ENCODE assay signal across 1 cellular context in the genomic region with DNA sequence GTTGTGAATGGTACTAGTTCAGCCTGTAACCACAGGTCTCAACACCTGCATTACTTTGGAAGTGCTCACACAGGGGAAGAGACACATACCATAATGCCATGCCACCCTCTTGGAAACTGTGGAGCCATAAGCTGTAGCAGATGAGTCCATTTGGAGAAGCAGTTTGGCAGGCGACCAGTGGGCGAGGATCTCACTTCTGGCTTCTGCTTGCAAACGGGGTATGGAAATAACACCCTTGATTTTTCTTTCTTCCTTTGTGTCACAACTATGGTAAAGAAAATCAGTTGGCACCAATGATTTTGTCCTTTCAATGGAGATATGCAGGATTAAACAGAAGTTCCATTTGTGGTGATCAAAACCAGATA.
TF ChIP-seq lines count a peak whose summit lies in the region.

No MANE protein-coding gene starts in this region.

TF ChIP-seq in HepG2, 621 proteins besides CTCF, POLR2A, EP300 and RAD21 (continued from another document and continues in another):
- TF ChIP-seq, protein P1, sequence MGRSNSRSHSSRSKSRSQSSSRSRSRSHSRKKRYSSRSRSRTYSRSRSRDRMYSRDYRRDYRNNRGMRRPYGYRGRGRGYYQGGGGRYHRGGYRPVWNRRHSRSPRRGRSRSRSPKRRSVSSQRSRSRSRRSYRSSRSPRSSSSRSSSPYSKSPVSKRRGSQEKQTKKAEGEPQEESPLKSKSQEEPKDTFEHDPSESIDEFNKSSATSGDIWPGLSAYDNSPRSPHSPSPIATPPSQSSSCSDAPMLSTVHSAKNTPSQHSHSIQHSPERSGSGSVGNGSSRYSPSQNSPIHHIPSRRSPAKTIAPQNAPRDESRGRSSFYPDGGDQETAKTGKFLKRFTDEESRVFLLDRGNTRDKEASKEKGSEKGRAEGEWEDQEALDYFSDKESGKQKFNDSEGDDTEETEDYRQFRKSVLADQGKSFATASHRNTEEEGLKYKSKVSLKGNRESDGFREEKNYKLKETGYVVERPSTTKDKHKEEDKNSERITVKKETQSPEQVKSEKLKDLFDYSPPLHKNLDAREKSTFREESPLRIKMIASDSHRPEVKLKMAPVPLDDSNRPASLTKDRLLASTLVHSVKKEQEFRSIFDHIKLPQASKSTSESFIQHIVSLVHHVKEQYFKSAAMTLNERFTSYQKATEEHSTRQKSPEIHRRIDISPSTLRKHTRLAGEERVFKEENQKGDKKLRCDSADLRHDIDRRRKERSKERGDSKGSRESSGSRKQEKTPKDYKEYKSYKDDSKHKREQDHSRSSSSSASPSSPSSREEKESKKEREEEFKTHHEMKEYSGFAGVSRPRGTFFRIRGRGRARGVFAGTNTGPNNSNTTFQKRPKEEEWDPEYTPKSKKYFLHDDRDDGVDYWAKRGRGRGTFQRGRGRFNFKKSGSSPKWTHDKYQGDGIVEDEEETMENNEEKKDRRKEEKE (IDR thresholded peaks at IDR 0.05) = no peak
- peak; percentile 63; the same call in 1 of the 2 replicates for TF ChIP-seq ZC3H13 (CRISPR knock-in tag; IDR thresholded peaks at IDR 0.05)
- TF ChIP-seq, protein P2, sequence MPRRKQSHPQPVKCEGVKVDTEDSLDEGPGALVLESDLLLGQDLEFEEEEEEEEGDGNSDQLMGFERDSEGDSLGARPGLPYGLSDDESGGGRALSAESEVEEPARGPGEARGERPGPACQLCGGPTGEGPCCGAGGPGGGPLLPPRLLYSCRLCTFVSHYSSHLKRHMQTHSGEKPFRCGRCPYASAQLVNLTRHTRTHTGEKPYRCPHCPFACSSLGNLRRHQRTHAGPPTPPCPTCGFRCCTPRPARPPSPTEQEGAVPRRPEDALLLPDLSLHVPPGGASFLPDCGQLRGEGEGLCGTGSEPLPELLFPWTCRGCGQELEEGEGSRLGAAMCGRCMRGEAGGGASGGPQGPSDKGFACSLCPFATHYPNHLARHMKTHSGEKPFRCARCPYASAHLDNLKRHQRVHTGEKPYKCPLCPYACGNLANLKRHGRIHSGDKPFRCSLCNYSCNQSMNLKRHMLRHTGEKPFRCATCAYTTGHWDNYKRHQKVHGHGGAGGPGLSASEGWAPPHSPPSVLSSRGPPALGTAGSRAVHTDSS (CRISPR knock-in tag; conservative IDR thresholded peaks at IDR 0.05) = no peak
- TF ChIP-seq, protein P3, sequence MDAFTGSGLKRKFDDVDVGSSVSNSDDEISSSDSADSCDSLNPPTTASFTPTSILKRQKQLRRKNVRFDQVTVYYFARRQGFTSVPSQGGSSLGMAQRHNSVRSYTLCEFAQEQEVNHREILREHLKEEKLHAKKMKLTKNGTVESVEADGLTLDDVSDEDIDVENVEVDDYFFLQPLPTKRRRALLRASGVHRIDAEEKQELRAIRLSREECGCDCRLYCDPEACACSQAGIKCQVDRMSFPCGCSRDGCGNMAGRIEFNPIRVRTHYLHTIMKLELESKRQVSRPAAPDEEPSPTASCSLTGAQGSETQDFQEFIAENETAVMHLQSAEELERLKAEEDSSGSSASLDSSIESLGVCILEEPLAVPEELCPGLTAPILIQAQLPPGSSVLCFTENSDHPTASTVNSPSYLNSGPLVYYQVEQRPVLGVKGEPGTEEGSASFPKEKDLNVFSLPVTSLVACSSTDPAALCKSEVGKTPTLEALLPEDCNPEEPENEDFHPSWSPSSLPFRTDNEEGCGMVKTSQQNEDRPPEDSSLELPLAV (CRISPR knock-in tag; conservative IDR thresholded peaks at IDR 0.05; ENCODE audit: low read depth) = peak; percentile 79; the same call in 1 of the 2 replicates
- TF ChIP-seq ZZZ3 (CRISPR knock-in tag; IDR thresholded peaks at IDR 0.05; ENCODE audit: borderline replicate concordance) = no peak
- no peak for TF ChIP-seq EED (CRISPR knock-in tag; IDR thresholded peaks at IDR 0.05)
- no peak for TF ChIP-seq ZFP90 (CRISPR knock-in tag; IDR thresholded peaks at IDR 0.05; ENCODE audit: borderline replicate concordance)
- TF ChIP-seq, protein P4, sequence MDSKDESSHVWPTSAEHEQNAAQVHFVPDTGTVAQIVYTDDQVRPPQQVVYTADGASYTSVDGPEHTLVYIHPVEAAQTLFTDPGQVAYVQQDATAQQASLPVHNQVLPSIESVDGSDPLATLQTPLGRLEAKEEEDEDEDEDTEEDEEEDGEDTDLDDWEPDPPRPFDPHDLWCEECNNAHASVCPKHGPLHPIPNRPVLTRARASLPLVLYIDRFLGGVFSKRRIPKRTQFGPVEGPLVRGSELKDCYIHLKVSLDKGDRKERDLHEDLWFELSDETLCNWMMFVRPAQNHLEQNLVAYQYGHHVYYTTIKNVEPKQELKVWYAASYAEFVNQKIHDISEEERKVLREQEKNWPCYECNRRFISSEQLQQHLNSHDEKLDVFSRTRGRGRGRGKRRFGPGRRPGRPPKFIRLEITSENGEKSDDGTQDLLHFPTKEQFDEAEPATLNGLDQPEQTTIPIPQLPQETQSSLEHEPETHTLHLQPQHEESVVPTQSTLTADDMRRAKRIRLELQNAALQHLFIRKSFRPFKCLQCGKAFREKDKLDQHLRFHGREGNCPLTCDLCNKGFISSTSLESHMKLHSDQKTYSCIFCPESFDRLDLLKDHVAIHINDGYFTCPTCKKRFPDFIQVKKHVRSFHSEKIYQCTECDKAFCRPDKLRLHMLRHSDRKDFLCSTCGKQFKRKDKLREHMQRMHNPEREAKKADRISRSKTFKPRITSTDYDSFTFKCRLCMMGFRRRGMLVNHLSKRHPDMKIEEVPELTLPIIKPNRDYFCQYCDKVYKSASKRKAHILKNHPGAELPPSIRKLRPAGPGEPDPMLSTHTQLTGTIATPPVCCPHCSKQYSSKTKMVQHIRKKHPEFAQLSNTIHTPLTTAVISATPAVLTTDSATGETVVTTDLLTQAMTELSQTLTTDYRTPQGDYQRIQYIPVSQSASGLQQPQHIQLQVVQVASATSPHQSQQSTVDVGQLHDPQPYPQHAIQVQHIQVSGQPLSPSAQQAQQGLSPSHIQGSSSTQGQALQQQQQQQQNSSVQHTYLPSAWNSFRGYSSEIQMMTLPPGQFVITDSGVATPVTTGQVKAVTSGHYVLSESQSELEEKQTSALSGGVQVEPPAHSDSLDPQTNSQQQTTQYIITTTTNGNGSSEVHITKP (CRISPR knock-in tag; IDR thresholded peaks at IDR 0.05; ENCODE audit: low read depth) = no peak
- no peak for TF ChIP-seq ESRRA (CRISPR knock-in tag; IDR thresholded peaks at IDR 0.05; ENCODE audit: low read depth)
- no peak for TF ChIP-seq YEATS4 (CRISPR knock-in tag; IDR thresholded peaks at IDR 0.05; ENCODE audit: borderline replicate concordance)
- TF ChIP-seq HNF4G (IDR thresholded peaks at IDR 0.05; ENCODE audit: borderline replicate concordance, low read depth, low read length) = no peak
- no peak for TF ChIP-seq HNF4G (CRISPR knock-in tag; IDR thresholded peaks at IDR 0.05; ENCODE audit: borderline replicate concordance, low read depth)
- no peak for TF ChIP-seq ZNF205 (CRISPR knock-in tag; IDR thresholded peaks at IDR 0.05)
- TF ChIP-seq, protein P5, sequence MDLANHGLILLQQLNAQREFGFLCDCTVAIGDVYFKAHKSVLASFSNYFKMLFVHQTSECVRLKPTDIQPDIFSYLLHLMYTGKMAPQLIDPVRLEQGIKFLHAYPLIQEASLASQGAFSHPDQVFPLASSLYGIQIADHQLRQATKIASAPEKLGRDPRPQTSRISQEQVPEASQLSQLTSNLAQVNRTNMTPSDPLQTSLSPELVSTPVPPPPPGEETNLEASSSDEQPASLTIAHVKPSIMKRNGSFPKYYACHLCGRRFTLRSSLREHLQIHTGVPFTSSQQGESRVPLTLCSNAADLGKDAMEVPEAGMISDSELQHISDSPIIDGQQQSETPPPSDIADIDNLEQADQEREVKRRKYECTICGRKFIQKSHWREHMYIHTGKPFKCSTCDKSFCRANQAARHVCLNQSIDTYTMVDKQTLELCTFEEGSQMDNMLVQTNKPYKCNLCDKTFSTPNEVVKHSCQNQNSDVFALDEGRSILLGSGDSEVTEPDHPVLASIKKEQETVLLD (CRISPR knock-in tag; IDR thresholded peaks at IDR 0.05; ENCODE audit: low read depth) = 0 out of 2 replicates have a peak, but pooled peaks have one; percentile 19
- TF ChIP-seq, protein P6, sequence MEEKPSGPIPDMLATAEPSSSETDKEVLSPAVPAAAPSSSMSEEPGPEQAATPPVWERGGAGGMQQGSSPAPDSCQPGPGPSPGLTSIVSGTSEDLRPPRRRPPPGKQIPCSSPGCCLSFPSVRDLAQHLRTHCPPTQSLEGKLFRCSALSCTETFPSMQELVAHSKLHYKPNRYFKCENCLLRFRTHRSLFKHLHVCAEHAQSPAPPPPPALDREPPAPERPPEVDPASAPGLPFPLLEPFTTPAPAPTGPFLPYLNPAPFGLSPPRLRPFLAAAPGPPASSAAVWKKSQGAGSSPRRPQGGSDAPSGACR (CRISPR knock-in tag; IDR thresholded peaks at IDR 0.05) = no peak
- TF ChIP-seq ZSCAN20 (CRISPR knock-in tag; IDR thresholded peaks at IDR 0.05; ENCODE audit: borderline replicate concordance) = no peak
- TF ChIP-seq ZNF510 (CRISPR knock-in tag; IDR thresholded peaks at IDR 0.05; ENCODE audit: low read depth) = no peak
- no peak for TF ChIP-seq ZNF83 (CRISPR knock-in tag; IDR thresholded peaks at IDR 0.05; ENCODE audit: borderline replicate concordance)
- TF ChIP-seq ZNF720 (CRISPR knock-in tag; IDR thresholded peaks at IDR 0.05) = no peak
- no peak for TF ChIP-seq PHB2 (IDR thresholded peaks at IDR 0.05; ENCODE audit: partially characterized antibody)
- TF ChIP-seq RXRA (CRISPR knock-in tag; IDR thresholded peaks at IDR 0.05) = no peak
- TF ChIP-seq, protein P7, sequence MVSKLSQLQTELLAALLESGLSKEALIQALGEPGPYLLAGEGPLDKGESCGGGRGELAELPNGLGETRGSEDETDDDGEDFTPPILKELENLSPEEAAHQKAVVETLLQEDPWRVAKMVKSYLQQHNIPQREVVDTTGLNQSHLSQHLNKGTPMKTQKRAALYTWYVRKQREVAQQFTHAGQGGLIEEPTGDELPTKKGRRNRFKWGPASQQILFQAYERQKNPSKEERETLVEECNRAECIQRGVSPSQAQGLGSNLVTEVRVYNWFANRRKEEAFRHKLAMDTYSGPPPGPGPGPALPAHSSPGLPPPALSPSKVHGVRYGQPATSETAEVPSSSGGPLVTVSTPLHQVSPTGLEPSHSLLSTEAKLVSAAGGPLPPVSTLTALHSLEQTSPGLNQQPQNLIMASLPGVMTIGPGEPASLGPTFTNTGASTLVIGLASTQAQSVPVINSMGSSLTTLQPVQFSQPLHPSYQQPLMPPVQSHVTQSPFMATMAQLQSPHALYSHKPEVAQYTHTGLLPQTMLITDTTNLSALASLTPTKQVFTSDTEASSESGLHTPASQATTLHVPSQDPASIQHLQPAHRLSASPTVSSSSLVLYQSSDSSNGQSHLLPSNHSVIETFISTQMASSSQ (IDR thresholded peaks at IDR 0.05; ENCODE audit: low read depth) = no peak
- TF ChIP-seq, protein P7 (CRISPR knock-in tag; IDR thresholded peaks at IDR 0.05; ENCODE audit: borderline replicate concordance) = no peak
- TF ChIP-seq ZNF329 (CRISPR knock-in tag; IDR thresholded peaks at IDR 0.05; ENCODE audit: low read depth) = no peak
- TF ChIP-seq KAT7 (CRISPR knock-in tag; IDR thresholded peaks at IDR 0.05; ENCODE audit: borderline replicate concordance) = no peak
- no peak for TF ChIP-seq CCAR2 (optimal IDR thresholded peaks at IDR 0.05; ENCODE audit: low read depth, low read length)
- TF ChIP-seq ZNF460 (CRISPR knock-in tag; IDR thresholded peaks at IDR 0.05; ENCODE audit: borderline replicate concordance) = no peak
- no peak for TF ChIP-seq ZFP82 (CRISPR knock-in tag; IDR thresholded peaks at IDR 0.05; ENCODE audit: borderline replicate concordance)
- no peak for TF ChIP-seq AGO1 (IDR thresholded peaks at IDR 0.05; ENCODE audit: low read depth, low read length, poor library complexity, severe bottlenecking)
- no peak for TF ChIP-seq ZNF124 (CRISPR knock-in tag; IDR thresholded peaks at IDR 0.05)
- TF ChIP-seq SNAI1 (CRISPR knock-in tag; IDR thresholded peaks at IDR 0.05; ENCODE audit: borderline replicate concordance) = no peak
- no peak for TF ChIP-seq BHLHE40 (IDR thresholded peaks at IDR 0.05; ENCODE audit: low read length)
- no peak for TF ChIP-seq SMAD3 (CRISPR knock-in tag; IDR thresholded peaks at IDR 0.05)
- TF ChIP-seq, protein P8, sequence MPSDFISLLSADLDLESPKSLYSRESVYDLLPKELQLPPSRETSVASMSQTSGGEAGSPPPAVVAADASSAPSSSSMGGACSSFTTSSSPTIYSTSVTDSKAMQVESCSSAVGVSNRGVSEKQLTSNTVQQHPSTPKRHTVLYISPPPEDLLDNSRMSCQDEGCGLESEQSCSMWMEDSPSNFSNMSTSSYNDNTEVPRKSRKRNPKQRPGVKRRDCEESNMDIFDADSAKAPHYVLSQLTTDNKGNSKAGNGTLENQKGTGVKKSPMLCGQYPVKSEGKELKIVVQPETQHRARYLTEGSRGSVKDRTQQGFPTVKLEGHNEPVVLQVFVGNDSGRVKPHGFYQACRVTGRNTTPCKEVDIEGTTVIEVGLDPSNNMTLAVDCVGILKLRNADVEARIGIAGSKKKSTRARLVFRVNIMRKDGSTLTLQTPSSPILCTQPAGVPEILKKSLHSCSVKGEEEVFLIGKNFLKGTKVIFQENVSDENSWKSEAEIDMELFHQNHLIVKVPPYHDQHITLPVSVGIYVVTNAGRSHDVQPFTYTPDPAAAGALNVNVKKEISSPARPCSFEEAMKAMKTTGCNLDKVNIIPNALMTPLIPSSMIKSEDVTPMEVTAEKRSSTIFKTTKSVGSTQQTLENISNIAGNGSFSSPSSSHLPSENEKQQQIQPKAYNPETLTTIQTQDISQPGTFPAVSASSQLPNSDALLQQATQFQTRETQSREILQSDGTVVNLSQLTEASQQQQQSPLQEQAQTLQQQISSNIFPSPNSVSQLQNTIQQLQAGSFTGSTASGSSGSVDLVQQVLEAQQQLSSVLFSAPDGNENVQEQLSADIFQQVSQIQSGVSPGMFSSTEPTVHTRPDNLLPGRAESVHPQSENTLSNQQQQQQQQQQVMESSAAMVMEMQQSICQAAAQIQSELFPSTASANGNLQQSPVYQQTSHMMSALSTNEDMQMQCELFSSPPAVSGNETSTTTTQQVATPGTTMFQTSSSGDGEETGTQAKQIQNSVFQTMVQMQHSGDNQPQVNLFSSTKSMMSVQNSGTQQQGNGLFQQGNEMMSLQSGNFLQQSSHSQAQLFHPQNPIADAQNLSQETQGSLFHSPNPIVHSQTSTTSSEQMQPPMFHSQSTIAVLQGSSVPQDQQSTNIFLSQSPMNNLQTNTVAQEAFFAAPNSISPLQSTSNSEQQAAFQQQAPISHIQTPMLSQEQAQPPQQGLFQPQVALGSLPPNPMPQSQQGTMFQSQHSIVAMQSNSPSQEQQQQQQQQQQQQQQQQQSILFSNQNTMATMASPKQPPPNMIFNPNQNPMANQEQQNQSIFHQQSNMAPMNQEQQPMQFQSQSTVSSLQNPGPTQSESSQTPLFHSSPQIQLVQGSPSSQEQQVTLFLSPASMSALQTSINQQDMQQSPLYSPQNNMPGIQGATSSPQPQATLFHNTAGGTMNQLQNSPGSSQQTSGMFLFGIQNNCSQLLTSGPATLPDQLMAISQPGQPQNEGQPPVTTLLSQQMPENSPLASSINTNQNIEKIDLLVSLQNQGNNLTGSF (CRISPR knock-in tag; IDR thresholded peaks at IDR 0.05) = no peak
- TF ChIP-seq ELF3 (CRISPR knock-in tag; IDR thresholded peaks at IDR 0.05) = no peak
